25 cellular contexts compared by ENCODE assay signal in genomic region chr21:27584266-27584665, GRCh38.
DNase-seq lines count a peak whose midpoint lies in the region; ATAC-seq, FAIRE-seq and TF ChIP-seq lines count a peak whose summit lies in the region.
"Had no signal": no experiment of that assay in that cellular context is flagged by ENCODE, and none has a peak within 500 bp of the region (broad histone marks: within the 10 kb centered on the region; RNA-seq: fewer than 3 reads in every experiment).

No MANE protein-coding gene starts in this region.

- H3K4me3 Mint-ChIP-seq in astrocyte (ENCODE audit: unreplicated experiment) = no peak overlapping the region
- no peak overlapping the region for H3K4me3 Mint-ChIP-seq in activated CD4-positive, alpha-beta T cell treated with anti-CD3 and anti-CD28 coated beads, Interleukin-2, amount 10 ng/mL, durations not matched to agents 7 days and 5 days
- no peak overlapping the region for H3K4me3 Mint-ChIP-seq in activated naive CD8-positive, alpha-beta T cell treated with anti-CD3 and anti-CD28 coated beads, Interleukin-2, amount 50 U/mL, for 24 hours
- H3K4me3 Mint-ChIP-seq: CD14-positive monocyte; CD4-positive, alpha-beta T cell; CD8-positive, alpha-beta memory T cell; GM23338; H9 had no signal

- POLR2A ChIA-PET in activated CD4-positive, alpha-beta T cell treated with anti-CD3 and anti-CD28 coated beads, Interleukin-2, amount 10 ng/mL, durations not matched to agents 7 days and 5 days (lab: Charles Lee) = no interaction called here

- no peaks in the 10 kb centered on the region for H3K36me3 Mint-ChIP-seq in astrocyte (ENCODE audit: low read depth, unreplicated experiment)
- no peaks in the 10 kb centered on the region for H3K36me3 Mint-ChIP-seq in activated CD4-positive, alpha-beta T cell treated with anti-CD3 and anti-CD28 coated beads, Interleukin-2, amount 10 ng/mL, durations not matched to agents 7 days and 5 days (ENCODE audit: low read depth)
- H3K36me3 Mint-ChIP-seq in activated naive CD8-positive, alpha-beta T cell treated with anti-CD3 and anti-CD28 coated beads, Interleukin-2, amount 50 U/mL, for 24 hours (ENCODE audit: low read depth) = no peaks in the 10 kb centered on the region
- H3K36me3 Mint-ChIP-seq: CD14-positive monocyte; CD8-positive, alpha-beta memory T cell had no signal

- peak overlapping the region; percentile 97 for H2AK5ac ChIP-seq in mesenchymal stem cell (ENCODE audit: low read length, severe bottlenecking)

- H2AFZ ChIP-seq in ACC112 (ENCODE audit: low read length, unreplicated experiment) (peak overlapping the region; percentile 51), astrocyte (ENCODE audit: low read depth, low read length) (no peak overlapping the region), mesenchymal stem cell (ENCODE audit: low read depth, low read length) (no peak overlapping the region)
- H2AFZ ChIP-seq: GM23338 had no signal

- no peaks in the 10 kb centered on the region for H3K27me3 Mint-ChIP-seq in astrocyte (ENCODE audit: low read depth, unreplicated experiment)
- no peaks in the 10 kb centered on the region for H3K27me3 Mint-ChIP-seq in activated CD4-positive, alpha-beta T cell treated with anti-CD3 and anti-CD28 coated beads, Interleukin-2, amount 10 ng/mL, durations not matched to agents 7 days and 5 days
- no peaks in the 10 kb centered on the region for H3K27me3 Mint-ChIP-seq in activated naive CD8-positive, alpha-beta T cell treated with anti-CD3 and anti-CD28 coated beads, Interleukin-2, amount 50 U/mL, for 24 hours
- H3K27me3 Mint-ChIP-seq: CD4-positive, alpha-beta T cell had no signal

- no peak for TF ChIP-seq CTCF in astrocyte (IDR thresholded peaks at IDR 0.05; ENCODE audit: insufficient read depth, low read depth, low read length)

- no peak overlapping the region for H2BK120ac ChIP-seq in mesenchymal stem cell (ENCODE audit: low read depth, low read length)

- peak overlapping the region; percentile 1 for H3K27ac Mint-ChIP-seq in astrocyte (ENCODE audit: unreplicated experiment)
- no peak overlapping the region for H3K27ac Mint-ChIP-seq in activated CD4-positive, alpha-beta T cell treated with anti-CD3 and anti-CD28 coated beads, Interleukin-2, amount 10 ng/mL, durations not matched to agents 7 days and 5 days
- H3K27ac Mint-ChIP-seq in activated naive CD8-positive, alpha-beta T cell treated with anti-CD3 and anti-CD28 coated beads, Interleukin-2, amount 50 U/mL, for 24 hours = no peak overlapping the region
- H3K27ac Mint-ChIP-seq: CD14-positive monocyte; CD4-positive, alpha-beta T cell; CD8-positive, alpha-beta memory T cell; GM23338; H9 had no signal

- no peak overlapping the region for H3K18ac ChIP-seq in mesenchymal stem cell (ENCODE audit: low read depth in 1 of 2, low read length in 2 of 2)

- no peaks in the 10 kb centered on the region for H3K27me3 ChIP-seq in ACC112 (ENCODE audit: insufficient read depth, low read length)
- H3K27me3 ChIP-seq in astrocyte (ENCODE audit: insufficient read depth, low read length) = no peaks in the 10 kb centered on the region
- no peaks in the 10 kb centered on the region for H3K27me3 ChIP-seq in mesenchymal stem cell (ENCODE audit: control insufficient read depth in 1 of 2, insufficient read depth in 1 of 2, low read length in 2 of 2)
- H3K27me3 ChIP-seq: BE2C; BLaER1 treated with 17β-estradiol and CSF1 and Interleukin-3, amounts not matched to agents 10 nM and 100 nM had no signal

- 100% methylated on average over 1 of the region's 1 CpG for WGBS in mesenchymal stem cell

- H3K4me1 Mint-ChIP-seq in astrocyte (ENCODE audit: low read depth, unreplicated experiment) = peaks cover 19% of the 10 kb centered on the region
- no peaks in the 10 kb centered on the region for H3K4me1 Mint-ChIP-seq in activated CD4-positive, alpha-beta T cell treated with anti-CD3 and anti-CD28 coated beads, Interleukin-2, amount 10 ng/mL, durations not matched to agents 7 days and 5 days
- H3K4me1 Mint-ChIP-seq in activated naive CD8-positive, alpha-beta T cell treated with anti-CD3 and anti-CD28 coated beads, Interleukin-2, amount 50 U/mL, for 24 hours = no peaks in the 10 kb centered on the region
- H3K4me1 Mint-ChIP-seq: CD14-positive monocyte; CD8-positive, alpha-beta memory T cell had no signal

- no peak overlapping the region for H3K4ac ChIP-seq in mesenchymal stem cell (ENCODE audit: low read depth in 1 of 2, low read length in 2 of 2)

- CTCF ChIA-PET in activated CD4-positive, alpha-beta T cell treated with anti-CD3 and anti-CD28 coated beads, Interleukin-2, amount 10 ng/mL, durations not matched to agents 7 days and 5 days (lab: Charles Lee) = interaction anchor here (1.6 kb wide), 1 partner anchor 9 kb away, joined by 5 read pairs; no protein-coding TSS in a partner anchor

- no peak overlapping the region for H4K8ac ChIP-seq in mesenchymal stem cell (ENCODE audit: low read length)

- no peak for DNase-seq in astrocyte (ENCODE audit: low read depth)
- no peak for DNase-seq in mesenchymal stem cell
- DNase-seq in activated CD4-positive, alpha-beta T cell treated with anti-CD3 and anti-CD28 coated beads, Interleukin-2, amount 10 ng/mL, durations not matched to agents 7 days and 5 days = no peak
- DNase-seq in activated naive CD8-positive, alpha-beta T cell treated with anti-CD3 and anti-CD28 coated beads, Interleukin-2, amount 50 U/mL, for 24 hours = no peak
- DNase-seq: ACHN; AML-193; BE2C; CD4-positive, alpha-beta T cell; CD8-positive, alpha-beta memory T cell; DMS 273 treated with DMSO at 0.1 percent for 48 hours; DMS79; EL; GDM1; H9 had no signal

- H3K4me2 ChIP-seq in astrocyte (ENCODE audit: low read length) = no peak overlapping the region
- no peak overlapping the region for H3K4me2 ChIP-seq in mesenchymal stem cell (ENCODE audit: low read length, poor library complexity, severe bottlenecking)
- H3K4me2 ChIP-seq: BLaER1 treated with 17β-estradiol and CSF1 and Interleukin-3, amounts not matched to agents 10 nM and 100 nM; GM23338 had no signal

- no peak overlapping the region for H2BK15ac ChIP-seq in mesenchymal stem cell (ENCODE audit: low read depth, poor library complexity, severe bottlenecking)

- FAIRE-seq in astrocyte (lab: Jason Lieb, UNC) = no peak
- FAIRE-seq: A204.1, D721Med, GM12878, GM19239 had no signal

- H3K4me3 ChIP-seq in ACC112 (ENCODE audit: low read depth, low read length) (no peak overlapping the region), astrocyte (ENCODE audit: insufficient read depth, low read depth, low read length) (no peak overlapping the region), mesenchymal stem cell (ENCODE audit: insufficient read depth in 1 of 2, low read depth in 1 of 2, low read length in 2 of 2) (no peak overlapping the region)
- H3K4me3 ChIP-seq: BLaER1 treated with 17β-estradiol and CSF1 and Interleukin-3, amounts not matched to agents 10 nM and 100 nM; GM12878; GM23338 had no signal

- ATAC-seq in HG02973 (IDR thresholded peaks at IDR 0.05; ENCODE audit: unreplicated experiment) = no peak
- no peak for ATAC-seq in activated naive CD8-positive, alpha-beta T cell treated with anti-CD3 and anti-CD28 coated beads, Interleukin-2, amount 50 U/mL, for 24 hours
- ATAC-seq: GM12878, GM23338, HCT116 had no signal

- no peak overlapping the region for H2BK5ac ChIP-seq in mesenchymal stem cell (ENCODE audit: low read depth, low read length, poor library complexity, severe bottlenecking)

- H3K4me1 ChIP-seq in ACC112 (ENCODE audit: control insufficient read depth, insufficient read depth, low read length, unreplicated experiment) (peaks cover 31% of the 10 kb centered on the region), astrocyte (ENCODE audit: insufficient read depth, low read length) (peaks cover 5% of the 10 kb centered on the region), mesenchymal stem cell (ENCODE audit: control insufficient read depth, insufficient read depth, low read depth, low read length) (peaks cover 2% of the 10 kb centered on the region)
- H3K4me1 ChIP-seq: BE2C; BLaER1 treated with 17β-estradiol and CSF1 and Interleukin-3, amounts not matched to agents 10 nM and 100 nM had no signal

- no peaks in the 10 kb centered on the region for H3K79me1 ChIP-seq in mesenchymal stem cell (replicated peaks; ENCODE audit: low read length, poor library complexity, severe bottlenecking)

- H2BK12ac ChIP-seq in mesenchymal stem cell (ENCODE audit: low read length in 2 of 2) = no peak overlapping the region

- H3K79me2 ChIP-seq in ACC112 (ENCODE audit: control insufficient read depth, insufficient read depth, low read length, unreplicated experiment) = no peaks in the 10 kb centered on the region
- no peaks in the 10 kb centered on the region for H3K79me2 ChIP-seq in astrocyte (ENCODE audit: insufficient read depth, low read length)

- peaks cover 8% of the 10 kb centered on the region for H3K9me3 Mint-ChIP-seq in astrocyte (ENCODE audit: unreplicated experiment)
- H3K9me3 Mint-ChIP-seq in activated CD4-positive, alpha-beta T cell treated with anti-CD3 and anti-CD28 coated beads, Interleukin-2, amount 10 ng/mL, durations not matched to agents 7 days and 5 days = peaks cover 3% of the 10 kb centered on the region
- H3K9me3 Mint-ChIP-seq in activated naive CD8-positive, alpha-beta T cell treated with anti-CD3 and anti-CD28 coated beads, Interleukin-2, amount 50 U/mL, for 24 hours = no peaks in the 10 kb centered on the region
- H3K9me3 Mint-ChIP-seq: CD4-positive, alpha-beta T cell; GM23338; H9 had no signal

- H4K20me1 ChIP-seq in astrocyte (ENCODE audit: insufficient read depth, low read length) = no peaks in the 10 kb centered on the region
- H4K20me1 ChIP-seq: BLaER1 treated with 17β-estradiol and CSF1 and Interleukin-3, amounts not matched to agents 10 nM and 100 nM had no signal

- H3K14ac ChIP-seq in mesenchymal stem cell (ENCODE audit: low read length in 2 of 2) = no peak overlapping the region

- H3K27ac ChIP-seq in ACC112 (ENCODE audit: low read depth, low read length) (peak overlapping the region; percentile 24), astrocyte (ENCODE audit: low read depth, low read length) (no peak overlapping the region), mesenchymal stem cell (ENCODE audit: low read length, poor library complexity, severe bottlenecking) (no peak overlapping the region)
- H3K27ac ChIP-seq: 22Rv1; BLaER1 treated with 17β-estradiol and CSF1 and Interleukin-3, amounts not matched to agents 10 nM and 100 nM had no signal

- H3K23ac ChIP-seq in mesenchymal stem cell (ENCODE audit: low read length in 2 of 2) = no peak overlapping the region

- H4K91ac ChIP-seq in mesenchymal stem cell (ENCODE audit: low read length) = no peak overlapping the region

- H3K9me3 ChIP-seq in astrocyte (ENCODE audit: insufficient read depth, low read depth, low read length) (no peaks in the 10 kb centered on the region), mesenchymal stem cell (ENCODE audit: control insufficient read depth, low read length) (no peaks in the 10 kb centered on the region)
- H3K9me3 ChIP-seq: BE2C; BLaER1 treated with 17β-estradiol and CSF1 and Interleukin-3, amounts not matched to agents 10 nM and 100 nM had no signal

- H3K36me3 ChIP-seq in ACC112 (ENCODE audit: insufficient read depth, low read length) = no peaks in the 10 kb centered on the region
- no peaks in the 10 kb centered on the region for H3K36me3 ChIP-seq in astrocyte (ENCODE audit: insufficient read depth, low read length)
- no peaks in the 10 kb centered on the region for H3K36me3 ChIP-seq in mesenchymal stem cell (ENCODE audit: control insufficient read depth in 1 of 2, insufficient read depth in 2 of 2, low read depth in 1 of 2, low read length in 2 of 2)
- H3K36me3 ChIP-seq: BE2C; BLaER1 treated with 17β-estradiol and CSF1 and Interleukin-3, amounts not matched to agents 10 nM and 100 nM had no signal

- H3K9ac ChIP-seq in astrocyte (ENCODE audit: low read length) = no peak overlapping the region
- peak overlapping the region; percentile 5 for H3K9ac ChIP-seq in mesenchymal stem cell (ENCODE audit: low read length)
- H3K9ac ChIP-seq: BLaER1 treated with 17β-estradiol and CSF1 and Interleukin-3, amounts not matched to agents 10 nM and 100 nM had no signal
